ENCODE assay signal across 20 cellular contexts in genomic region chr2:216934623-216935022, GRCh38.
DNase-seq lines count a peak whose midpoint lies in the region; ATAC-seq and TF ChIP-seq lines count a peak whose summit lies in the region.
"Had no signal": no experiment of that assay in that cellular context is flagged by ENCODE, and none has a peak within 500 bp of the region (broad histone marks: within the 10 kb centered on the region; RNA-seq: fewer than 3 reads in every experiment).

No MANE protein-coding gene starts in this region.

- DNase-seq in NCI-H69 (lab: John Stamatoyannopoulos, UW) (peak; percentile 41), left lobe of liver (ENCODE audit: low spot score) (no peak), NCI-H1417 (lab: John Stamatoyannopoulos, UW) (no peak), HFFc6 (no peak), right atrium auricular region (ENCODE audit: low spot score) (no peak)
- DNase-seq: AML-193; Calu3; CD8-positive, alpha-beta memory T cell; DMS153; H7; NCI-H1105; NCI-H2029 treated with DMSO at 0.1 percent for 48 hours; NCI-H2171 treated with DMSO at 0.1 percent for 48 hours; NCI-H524 treated with DMSO at 0.1 percent for 48 hours; Peyer's patch had no signal

- ATAC-seq in left lobe of liver, result peak; percentile 63
- peak; percentile 14 for ATAC-seq in stimulated activated memory B cell treated with anti-CD40 and anti-IgM and Interleukin-4, amounts not matched to agents 10 μg/mL and 1 μg/mL and 100 μg/mL, for 72 hours
- ATAC-seq: SK-N-SH treated with all-trans-retinoic acid at 6 μM for 48 hours had no signal

- TF ChIP-seq CTCF in nephron (IDR thresholded peaks at IDR 0.05; ENCODE audit: unreplicated experiment in 3 of 3), result no peak
- TF ChIP-seq CTCF in HFFc6 (IDR thresholded peaks at IDR 0.05), result no peak
- TF ChIP-seq CTCF in right atrium auricular region (IDR thresholded peaks at IDR 0.05), result no peak

- H3K36me3 Mint-ChIP-seq in nephron (ENCODE audit: low read depth) (no peaks in the 10 kb centered on the region), HFFc6 (ENCODE audit: low read depth) (no peaks in the 10 kb centered on the region)
- H3K36me3 Mint-ChIP-seq in stimulated activated memory B cell treated with anti-CD40 and anti-IgM and Interleukin-4, amounts not matched to agents 10 μg/mL and 1 μg/mL and 100 μg/mL, for 72 hours, result no peaks in the 10 kb centered on the region
- H3K36me3 Mint-ChIP-seq: CD8-positive, alpha-beta memory T cell had no signal

- H3K27me3 ChIP-seq in right atrium auricular region, result no peaks in the 10 kb centered on the region
- H3K27me3 ChIP-seq: Peyer's patch had no signal

- H3K9me3 Mint-ChIP-seq in nephron, result no peaks in the 10 kb centered on the region
- H3K9me3 Mint-ChIP-seq in stimulated activated memory B cell treated with anti-CD40 and anti-IgM and Interleukin-4, amounts not matched to agents 10 μg/mL and 1 μg/mL and 100 μg/mL, for 72 hours, result peaks cover 2% of the 10 kb centered on the region
- H3K9me3 Mint-ChIP-seq in HFFc6, result no peaks in the 10 kb centered on the region

- no peak overlapping the region for H3K4me3 ChIP-seq in right atrium auricular region
- H3K4me3 ChIP-seq: Peyer's patch had no signal

- H3K4me1 ChIP-seq in right atrium auricular region, result peaks cover 0 to 14% of the 10 kb centered on the region in 2 donors
- H3K4me1 ChIP-seq: Peyer's patch had no signal

- H3K27ac Mint-ChIP-seq in nephron (peak overlapping the region; percentile 32 to 70 (median 39)), HFFc6 (no peak overlapping the region)
- no peak overlapping the region for H3K27ac Mint-ChIP-seq in stimulated activated memory B cell treated with anti-CD40 and anti-IgM and Interleukin-4, amounts not matched to agents 10 μg/mL and 1 μg/mL and 100 μg/mL, for 72 hours
- H3K27ac Mint-ChIP-seq: CD8-positive, alpha-beta memory T cell had no signal

- no peak overlapping the region for H3K27ac ChIP-seq in right atrium auricular region
- H3K27ac ChIP-seq: C4-2B, HL-60, Peyer's patch had no signal

- no peak overlapping the region for H3K4me3 Mint-ChIP-seq in nephron
- no peak overlapping the region for H3K4me3 Mint-ChIP-seq in stimulated activated memory B cell treated with anti-CD40 and anti-IgM and Interleukin-4, amounts not matched to agents 10 μg/mL and 1 μg/mL and 100 μg/mL, for 72 hours
- no peak overlapping the region for H3K4me3 Mint-ChIP-seq in HFFc6
- H3K4me3 Mint-ChIP-seq: CD8-positive, alpha-beta memory T cell had no signal

- H3K4me1 Mint-ChIP-seq in nephron (peaks cover 26% of the 10 kb centered on the region), HFFc6 (ENCODE audit: low read depth) (no peaks in the 10 kb centered on the region)
- no peaks in the 10 kb centered on the region for H3K4me1 Mint-ChIP-seq in stimulated activated memory B cell treated with anti-CD40 and anti-IgM and Interleukin-4, amounts not matched to agents 10 μg/mL and 1 μg/mL and 100 μg/mL, for 72 hours
- H3K4me1 Mint-ChIP-seq: CD8-positive, alpha-beta memory T cell had no signal

- no peaks in the 10 kb centered on the region for H3K9me3 ChIP-seq in right atrium auricular region
- H3K9me3 ChIP-seq: Peyer's patch had no signal

- H3K27me3 Mint-ChIP-seq in nephron (ENCODE audit: low read depth) (peaks cover 3% of the 10 kb centered on the region), HFFc6 (ENCODE audit: insufficient read depth) (peaks cover 30% of the 10 kb centered on the region)
- peaks cover 26% of the 10 kb centered on the region for H3K27me3 Mint-ChIP-seq in stimulated activated memory B cell treated with anti-CD40 and anti-IgM and Interleukin-4, amounts not matched to agents 10 μg/mL and 1 μg/mL and 100 μg/mL, for 72 hours

- H3K36me3 ChIP-seq in right atrium auricular region, result no peaks in the 10 kb centered on the region
- H3K36me3 ChIP-seq: Peyer's patch had no signal

Comparison
In these comparisons a context has a peak if more than half of its experiments do, and no peak if none do; other contexts are left out.
1. H3K27ac Mint-ChIP-seq: peak in nephron (3 of 3); none in stimulated activated memory B cell treated with anti-CD40 and anti-IgM and Interleukin-4, amounts not matched to agents 10 μg/mL and 1 μg/mL and 100 μg/mL, for 72 hours (single experiment) and HFFc6 (single experiment).